17 cellular contexts compared by ENCODE assay signal in genomic region chr2:128624956-128625355, GRCh38.
DNase-seq lines count a peak whose midpoint lies in the region; ATAC-seq and TF ChIP-seq lines count a peak whose summit lies in the region.
"Had no signal": no experiment of that assay in that cellular context is flagged by ENCODE, and none has a peak within 500 bp of the region (broad histone marks: within the 10 kb centered on the region; RNA-seq: fewer than 3 reads in every experiment).

No MANE protein-coding gene starts in this region.

- no peak overlapping the region for H4K8ac ChIP-seq in neuronal stem cell (ENCODE audit: low read depth, low read length)

- no peaks in the 10 kb centered on the region for H3K9me3 ChIP-seq in neuronal stem cell (replicated peaks in 1 of 2; ENCODE audit: control insufficient read depth in 2 of 2, insufficient read depth in 1 of 2, low read depth in 1 of 2, low read length in 2 of 2)
- H3K9me3 ChIP-seq in upper lobe of right lung = no peaks in the 10 kb centered on the region
- H3K9me3 ChIP-seq: Peyer's patch had no signal

- peak overlapping the region; percentile 2 for H2BK15ac ChIP-seq in neuronal stem cell (ENCODE audit: low read length)

- no peak overlapping the region for H4K91ac ChIP-seq in neuronal stem cell (ENCODE audit: low read depth, low read length, poor library complexity)

- no peak overlapping the region for H3K14ac ChIP-seq in neuronal stem cell (ENCODE audit: low read length)

- H2BK12ac ChIP-seq in neuronal stem cell (ENCODE audit: low read length) = no peak overlapping the region

- H3K9ac ChIP-seq in neuronal stem cell (ENCODE audit: low read depth, low read length, poor library complexity) = no peak overlapping the region

- no peak overlapping the region for H3K23ac ChIP-seq in neuronal stem cell (ENCODE audit: low read depth, low read length, poor library complexity)

- H3K36me3 ChIP-seq in neuronal stem cell (replicated peaks in 1 of 2; ENCODE audit: control insufficient read depth in 2 of 2, insufficient read depth in 2 of 2, low read length in 2 of 2) = no peaks in the 10 kb centered on the region
- H3K36me3 ChIP-seq in upper lobe of right lung = no peaks in the 10 kb centered on the region
- H3K36me3 ChIP-seq: Peyer's patch had no signal

- peaks cover 32% of the 10 kb centered on the region for H3K4me1 Mint-ChIP-seq in stimulated activated naive CD8-positive, alpha-beta T cell treated with anti-CD3 and anti-CD28 coated beads, Interleukin-15, amount 100 ng/mL, for 72 hours
- peaks cover 26% of the 10 kb centered on the region for H3K4me1 Mint-ChIP-seq in chondrocyte (ENCODE audit: low read depth)

- no peak overlapping the region for H3K4me2 ChIP-seq in neuronal stem cell (ENCODE audit: insufficient read depth, low read length, poor library complexity, severe bottlenecking)

- H3K4ac ChIP-seq in neuronal stem cell (ENCODE audit: low read length) = no peak overlapping the region

- H3K79me1 ChIP-seq in neuronal stem cell (ENCODE audit: low read depth, low read length) = no peaks in the 10 kb centered on the region

- peak overlapping the region in 1 of 2 donors; percentile 75 for H3K4me3 Mint-ChIP-seq in stimulated activated naive CD8-positive, alpha-beta T cell treated with anti-CD3 and anti-CD28 coated beads, Interleukin-15, amount 100 ng/mL, for 72 hours
- no peak overlapping the region for H3K4me3 Mint-ChIP-seq in chondrocyte (ENCODE audit: unreplicated experiment)

- no peak for DNase-seq in stimulated activated naive CD8-positive, alpha-beta T cell treated with anti-CD3 and anti-CD28 coated beads, Interleukin-15, amount 100 ng/mL, for 72 hours
- DNase-seq in stimulated activated naive CD8-positive, alpha-beta T cell treated with anti-CD3 and anti-CD28 coated beads, Interleukin-15, Interleukin-2, amounts not matched to agents 100 U/mL and 50 U/mL, for 24 hours = no peak
- DNase-seq in chondrocyte (ENCODE audit: low spot score) (peak; percentile 59), neuronal stem cell (ENCODE audit: low spot score) (no peak), upper lobe of right lung (peak; percentile 22), NCI-H1417 treated with DMSO at 0.1 percent for 48 hours (lab: John Stamatoyannopoulos, UW) (no peak), activated gamma-delta T cell treated with Interleukin-2 at 50 U/mL for 16 hours (no peak)
- DNase-seq: 8988T, DMS79 treated with DMSO at 0.1 percent for 48 hours, KG1, NCI-H1436 treated with DMSO at 0.1 percent for 48 hours, NCI-H2029, NCI-H446, NCI-H69, Right ventricle myocardium superior had no signal

- H2BK120ac ChIP-seq in neuronal stem cell (ENCODE audit: low read depth, low read length) = no peak overlapping the region

- no peak overlapping the region for H2AFZ ChIP-seq in neuronal stem cell (ENCODE audit: low read length)

- no peak for TF ChIP-seq CTCF in chondrocyte (IDR thresholded peaks at IDR 0.05)
- no peak for TF ChIP-seq CTCF in upper lobe of right lung (IDR thresholded peaks at IDR 0.05)

- H2AK5ac ChIP-seq in neuronal stem cell (ENCODE audit: low read depth, low read length) = peak overlapping the region; percentile 39

- no peak overlapping the region for H3K18ac ChIP-seq in neuronal stem cell (ENCODE audit: low read length)

- H2BK5ac ChIP-seq in neuronal stem cell (ENCODE audit: low read length) = no peak overlapping the region

- H3K4me3 ChIP-seq in neuronal stem cell (ENCODE audit: low read length in 2 of 2) (no peak overlapping the region), upper lobe of right lung (no peak overlapping the region)
- H3K4me3 ChIP-seq: Peyer's patch had no signal

- H3K27ac Mint-ChIP-seq in stimulated activated naive CD8-positive, alpha-beta T cell treated with anti-CD3 and anti-CD28 coated beads, Interleukin-15, amount 100 ng/mL, for 72 hours = peak overlapping the region; percentile 87 to 95
- no peak overlapping the region for H3K27ac Mint-ChIP-seq in chondrocyte (ENCODE audit: unreplicated experiment)

- no CpG with 5 or more reads among the region's 6 CpGs for WGBS in neuronal stem cell (ENCODE audit: extremely low coverage in 2 of 2, insufficient read length in 2 of 2, insufficient replicate concordance in 1 of 2), 2 donors

- H3K27ac ChIP-seq in neuronal stem cell (replicated peaks; ENCODE audit: low read length) (no peak overlapping the region), upper lobe of right lung (no peak overlapping the region)
- H3K27ac ChIP-seq: Peyer's patch had no signal

- peaks cover 24% of the 10 kb centered on the region for H3K27me3 Mint-ChIP-seq in stimulated activated naive CD8-positive, alpha-beta T cell treated with anti-CD3 and anti-CD28 coated beads, Interleukin-15, amount 100 ng/mL, for 72 hours
- H3K27me3 Mint-ChIP-seq in chondrocyte (ENCODE audit: low read depth) = no peaks in the 10 kb centered on the region

- no peaks in the 10 kb centered on the region for H3K9me3 Mint-ChIP-seq in stimulated activated naive CD8-positive, alpha-beta T cell treated with anti-CD3 and anti-CD28 coated beads, Interleukin-15, amount 100 ng/mL, for 72 hours
- H3K9me3 Mint-ChIP-seq in chondrocyte (ENCODE audit: low read depth) = no peaks in the 10 kb centered on the region

- intact Hi-C loops in upper lobe of right lung (cut with DNase I) = no loop called here

- H3K4me1 ChIP-seq in neuronal stem cell (ENCODE audit: control insufficient read depth in 2 of 2, insufficient read depth in 1 of 2, low read depth in 1 of 2, low read length in 2 of 2) = peaks cover 15 to 25% of the 10 kb centered on the region in 2 donors
- H3K4me1 ChIP-seq in upper lobe of right lung = peaks cover 3% of the 10 kb centered on the region
- H3K4me1 ChIP-seq: Peyer's patch had no signal

- no peaks in the 10 kb centered on the region for H3K27me3 ChIP-seq in neuronal stem cell (ENCODE audit: control insufficient read depth in 3 of 3, insufficient read depth in 3 of 3, low read depth in 1 of 3, low read length in 3 of 3)
- no peaks in the 10 kb centered on the region for H3K27me3 ChIP-seq in upper lobe of right lung
- H3K27me3 ChIP-seq: Peyer's patch had no signal

- no peaks in the 10 kb centered on the region for H3K36me3 Mint-ChIP-seq in chondrocyte (ENCODE audit: low read depth)

- no peak for ATAC-seq in stimulated activated naive CD8-positive, alpha-beta T cell treated with anti-CD3 and anti-CD28 coated beads, Interleukin-15, amount 100 ng/mL, for 72 hours
- ATAC-seq in stimulated activated naive CD8-positive, alpha-beta T cell treated with anti-CD3 and anti-CD28 coated beads, Interleukin-15, Interleukin-2, amounts not matched to agents 100 U/mL and 50 U/mL, for 24 hours = no peak
- no peak for ATAC-seq in upper lobe of right lung
- ATAC-seq in HG02798 (IDR thresholded peaks at IDR 0.05; ENCODE audit: poor library complexity, unreplicated experiment) = no peak

Comparison
In these comparisons a context has a peak if more than half of its experiments do, and no peak if none do; other contexts are left out.
1. DNase-seq: peak in chondrocyte (single experiment) and upper lobe of right lung (single experiment); none in stimulated activated naive CD8-positive, alpha-beta T cell treated with anti-CD3 and anti-CD28 coated beads, Interleukin-15, amount 100 ng/mL, for 72 hours (0 of 2), stimulated activated naive CD8-positive, alpha-beta T cell treated with anti-CD3 and anti-CD28 coated beads, Interleukin-15, Interleukin-2, amounts not matched to agents 100 U/mL and 50 U/mL, for 24 hours (single experiment), neuronal stem cell (single experiment), NCI-H1417 treated with DMSO at 0.1 percent for 48 hours (single experiment) and activated gamma-delta T cell treated with Interleukin-2 at 50 U/mL for 16 hours (single experiment).